1 cellular context compared by ENCODE assay signal in genomic region chr16:68361485-68361884, GRCh38.
TF ChIP-seq lines count a peak whose summit lies in the region.

No MANE protein-coding gene starts in this region.

TF ChIP-seq in SK-N-SH treated with all-trans-retinoic acid at 6 μM for 48 hours, 23 proteins besides CTCF, POLR2A, EP300 and RAD21 (continued from another document):
- TF ChIP-seq CREB5 (CRISPR knock-in tag; IDR thresholded peaks at IDR 0.05; ENCODE audit: low read depth): no peak
- TF ChIP-seq RARB (CRISPR knock-in tag; IDR thresholded peaks at IDR 0.05): no peak
- no peak for TF ChIP-seq BACH2 (CRISPR knock-in tag; IDR thresholded peaks at IDR 0.05; ENCODE audit: borderline replicate concordance)
- TF ChIP-seq CSRNP3 (CRISPR knock-in tag; IDR thresholded peaks at IDR 0.05): no peak
- TF ChIP-seq ZFP30 (CRISPR knock-in tag; IDR thresholded peaks at IDR 0.05): no peak
- no peak for TF ChIP-seq SNAI2 (CRISPR knock-in tag; IDR thresholded peaks at IDR 0.05)
- no peak for TF ChIP-seq PPARA (CRISPR knock-in tag; IDR thresholded peaks at IDR 0.05; ENCODE audit: borderline replicate concordance)
- TF ChIP-seq TOX (CRISPR knock-in tag; IDR thresholded peaks at IDR 0.05; ENCODE audit: borderline replicate concordance): no peak
- TF ChIP-seq, protein P1, sequence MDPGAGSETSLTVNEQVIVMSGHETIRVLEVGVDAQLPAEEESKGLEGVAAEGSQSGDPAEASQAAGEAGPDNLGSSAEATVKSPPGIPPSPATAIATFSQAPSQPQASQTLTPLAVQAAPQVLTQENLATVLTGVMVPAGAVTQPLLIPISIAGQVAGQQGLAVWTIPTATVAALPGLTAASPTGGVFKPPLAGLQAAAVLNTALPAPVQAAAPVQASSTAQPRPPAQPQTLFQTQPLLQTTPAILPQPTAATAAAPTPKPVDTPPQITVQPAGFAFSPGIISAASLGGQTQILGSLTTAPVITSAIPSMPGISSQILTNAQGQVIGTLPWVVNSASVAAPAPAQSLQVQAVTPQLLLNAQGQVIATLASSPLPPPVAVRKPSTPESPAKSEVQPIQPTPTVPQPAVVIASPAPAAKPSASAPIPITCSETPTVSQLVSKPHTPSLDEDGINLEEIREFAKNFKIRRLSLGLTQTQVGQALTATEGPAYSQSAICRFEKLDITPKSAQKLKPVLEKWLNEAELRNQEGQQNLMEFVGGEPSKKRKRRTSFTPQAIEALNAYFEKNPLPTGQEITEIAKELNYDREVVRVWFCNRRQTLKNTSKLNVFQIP (CRISPR knock-in tag; IDR thresholded peaks at IDR 0.05; ENCODE audit: borderline replicate concordance, low read depth): no peak
